15 cellular contexts compared by ENCODE assay signal in the genomic region with DNA sequence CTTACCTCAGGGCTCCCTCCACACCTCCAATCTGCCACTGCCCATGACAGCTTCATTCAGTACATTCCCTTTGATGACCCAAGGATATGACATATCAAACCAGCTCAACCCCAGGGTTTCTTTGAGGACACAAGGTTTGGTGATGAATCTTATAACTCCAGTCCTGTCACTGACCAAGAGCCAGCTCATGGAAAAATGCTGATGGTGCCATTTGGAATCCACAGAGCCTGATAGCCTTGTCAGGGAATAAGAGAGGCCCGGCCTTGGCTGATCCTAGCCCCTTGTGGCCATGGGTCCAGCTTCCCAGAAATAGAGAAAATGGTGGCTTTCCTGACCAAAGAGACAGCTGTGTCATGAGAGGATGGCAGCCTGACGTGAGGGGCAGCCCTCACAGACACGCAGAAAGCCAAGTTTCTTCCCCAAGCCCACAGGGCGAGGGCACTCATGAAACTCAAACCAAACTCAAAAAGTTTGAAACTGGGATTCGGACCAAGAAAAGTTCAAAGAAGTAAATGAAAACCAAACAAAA.
A peak's percentile ranks its signal among the peaks of the same experiment; 100 is the strongest.
DNase-seq lines count a peak whose midpoint lies in the region; ATAC-seq, FAIRE-seq and TF ChIP-seq lines count a peak whose summit lies in the region.
"Had no signal": no experiment of that assay in that cellular context is flagged by ENCODE, and none has a peak within 500 bp of the region (broad histone marks: within the 10 kb centered on the region; RNA-seq: fewer than 3 reads in every experiment).

No MANE protein-coding gene starts in this region.

- WGBS in H1 (ENCODE audit: extremely low coverage in 1 of 2, insufficient coverage in 1 of 2, insufficient read length in 1 of 2, insufficient replicate concordance in 2 of 2, low coverage in 1 of 2, low lambda C conversion rate in 2 of 2, missing lambda C conversion rate in 1 of 2), 2 experiments, result 91% methylated on average over 5 of the region's 5 CpGs; no CpG with 5 or more reads in 1 of the 2 experiments

- no peak overlapping the region for H3K56ac ChIP-seq in H1 (replicated peaks; ENCODE audit: insufficient read length, low read depth, low read length)

- peak overlapping the region; percentile 44 for H4K91ac ChIP-seq in H1 (replicated peaks; ENCODE audit: insufficient read length, low read length)

- CTCF ChIA-PET in H1 (lab: Charles Lee; ENCODE audit: partially characterized antibody), result interaction anchor here (1.1 to 1.6 kb wide), 2 partner anchors 10 to 83 kb away, joined by 3 to 4 read pairs; no protein-coding TSS in a partner anchor
- CTCF ChIA-PET in WTC11 (lab: Charles Lee), result interaction anchor here (1.3 to 1.7 kb wide), 2 partner anchors 9 to 149 kb away, joined by 3 to 4 read pairs; no protein-coding TSS in a partner anchor

- no peak for FAIRE-seq in H1 (lab: Jason Lieb, UNC)

- peaks cover 19% of the 10 kb centered on the region for H3K27me3 Mint-ChIP-seq in WTC11 (ENCODE audit: low read depth)
- H3K27me3 Mint-ChIP-seq in stimulated activated memory B cell treated with anti-CD40 and anti-IgM and Interleukin-4, amounts not matched to agents 10 μg/mL and 1 μg/mL and 100 μg/mL, for 72 hours, result peaks cover 36% of the 10 kb centered on the region

- H3K4me2 ChIP-seq in BLaER1 (peak overlapping the region; percentile 59; the same call in 1 of the 2 replicates), H1 (ENCODE audit: insufficient read depth in 1 of 2, low read depth in 2 of 2, low read length in 2 of 2) (no peak overlapping the region)
- H3K4me2 ChIP-seq: GM23338 had no signal

- no peak overlapping the region for H3K4me3 ChIP-seq in BLaER1
- H3K4me3 ChIP-seq in SJCRH30, result no peak overlapping the region
- H3K4me3 ChIP-seq in H1 (ENCODE audit: extremely low read depth in 1 of 4, insufficient read depth in 2 of 4, low read depth in 3 of 4, low read length in 4 of 4), result no peak overlapping the region
- H3K4me3 ChIP-seq: GM23338 had no signal

- H3K18ac ChIP-seq in H1 (ENCODE audit: extremely low read depth, low read length), result no peak overlapping the region; the same call in 1 of the 2 replicates

- no peaks in the 10 kb centered on the region for H3K9me3 ChIP-seq in BLaER1
- H3K9me3 ChIP-seq in SJCRH30 (replicated peaks), result no peaks in the 10 kb centered on the region
- H3K9me3 ChIP-seq in H1 (ENCODE audit: insufficient read depth in 2 of 2, low read depth in 1 of 2, low read length in 1 of 2), result no peaks in the 10 kb centered on the region
- H3K9me3 ChIP-seq: Caco-2 had no signal

- no peaks in the 10 kb centered on the region for H3K23me2 ChIP-seq in H1 (ENCODE audit: low read depth, low read length)

- TF ChIP-seq CTCF in H1 (IDR thresholded peaks at IDR 0.05; ENCODE audit: control extremely low read depth in 1 of 3, insufficient read depth in 1 of 3, low read depth in 1 of 3, low read length in 3 of 3) (no peak), WTC11 (IDR thresholded peaks at IDR 0.05) (no peak)

- H3K27me3 ChIP-seq in BLaER1 (no peaks in the 10 kb centered on the region), SJCRH30 (no peaks in the 10 kb centered on the region), H1 (replicated peaks in 1 of 4; ENCODE audit: control insufficient read depth in 3 of 4, extremely low read depth in 1 of 4, insufficient read depth in 3 of 4, low read length in 3 of 4) (no peaks in the 10 kb centered on the region; a peak in 1 of 7 replicates)

- TF ChIP-seq EP300 in H1 (IDR thresholded peaks at IDR 0.05; ENCODE audit: borderline replicate concordance in 1 of 2, low read depth in 2 of 2, low read length in 2 of 2), result no peak

- no peak overlapping the region for H3K27ac Mint-ChIP-seq in WTC11
- H3K27ac Mint-ChIP-seq in stimulated activated memory B cell treated with anti-CD40 and anti-IgM and Interleukin-4, amounts not matched to agents 10 μg/mL and 1 μg/mL and 100 μg/mL, for 72 hours, result no peak overlapping the region
- H3K27ac Mint-ChIP-seq: B cell; CD8-positive, alpha-beta memory T cell; GM23338; H9 had no signal

- no peak overlapping the region for H2AFZ ChIP-seq in H1 (ENCODE audit: low read length)

- H3K9ac ChIP-seq in BLaER1, result no peak overlapping the region
- no peak overlapping the region for H3K9ac ChIP-seq in H1 (replicated peaks in 1 of 4; ENCODE audit: extremely low read depth in 1 of 4, low read depth in 3 of 4, low read length in 3 of 4)

- TF ChIP-seq RAD21 in H1 (IDR thresholded peaks at IDR 0.05 in 1 of 2, conservative IDR thresholded peaks at IDR 0.05 in 1 of 2; ENCODE audit: low read depth in 2 of 2, low read length in 2 of 2), result no peak

- no peak overlapping the region for H4K8ac ChIP-seq in H1 (ENCODE audit: extremely low read depth, insufficient read depth, low read length)

- H2BK12ac ChIP-seq in H1 (ENCODE audit: low read depth, low read length), result peak overlapping the region; percentile 76; the same call in 1 of the 2 replicates

- H2BK15ac ChIP-seq in H1 (ENCODE audit: low read length), result no peak overlapping the region

- peak overlapping the region; percentile 96; the same call in 1 of the 2 replicates for H2BK20ac ChIP-seq in H1 (ENCODE audit: low read length)

- no peak overlapping the region for H2BK120ac ChIP-seq in H1 (replicated peaks; ENCODE audit: low read depth, low read length)

- no peak for TF ChIP-seq POLR2A in H1 (IDR thresholded peaks at IDR 0.05; ENCODE audit: control extremely low read depth in 1 of 2, low read depth in 2 of 2, low read length in 2 of 2)

- no peak overlapping the region for H2AK5ac ChIP-seq in H1 (ENCODE audit: low read depth, low read length)

- peaks cover 15% of the 10 kb centered on the region for H3K36me3 Mint-ChIP-seq in WTC11
- no peaks in the 10 kb centered on the region for H3K36me3 Mint-ChIP-seq in stimulated activated memory B cell treated with anti-CD40 and anti-IgM and Interleukin-4, amounts not matched to agents 10 μg/mL and 1 μg/mL and 100 μg/mL, for 72 hours
- H3K36me3 Mint-ChIP-seq: CD8-positive, alpha-beta memory T cell had no signal

- H3K27ac ChIP-seq in BLaER1 (no peak overlapping the region), SJCRH30 (0 out of 2 replicates have a peak overlapping the region, but pooled peaks have one; percentile 15), H1 (ENCODE audit: low read depth, low read length) (no peak overlapping the region)

- no peak overlapping the region for H3K4me3 Mint-ChIP-seq in WTC11
- H3K4me3 Mint-ChIP-seq in stimulated activated memory B cell treated with anti-CD40 and anti-IgM and Interleukin-4, amounts not matched to agents 10 μg/mL and 1 μg/mL and 100 μg/mL, for 72 hours, result no peak overlapping the region
- H3K4me3 Mint-ChIP-seq: B cell; CD8-positive, alpha-beta memory T cell; GM23338; H9 had no signal

- no peaks in the 10 kb centered on the region for H3K79me2 ChIP-seq in H1 (ENCODE audit: control insufficient read depth in 1 of 2, insufficient read depth in 2 of 2, low read length in 2 of 2)

- H4K5ac ChIP-seq in H1 (ENCODE audit: insufficient read length, low read depth, low read length), result no peak overlapping the region

- DNase-seq in SJCRH30 (peak; percentile 12 to 45), H1 (ENCODE audit: low read depth in 1 of 2, low spot score in 2 of 2) (no peak), myocyte (ENCODE audit: low read depth) (peak; percentile 29), WTC11 (ENCODE audit: low spot score) (no peak)
- no peak for DNase-seq in activated T-cell treated with anti-CD3 and anti-CD28 coated beads, Interleukin-2, amount 50 U/mL, for 1 hour
- DNase-seq: 8988T; Caco-2; CD8-positive, alpha-beta memory T cell; GF-D8; H9 had no signal

- POLR2A ChIA-PET in H1 (lab: Charles Lee; ENCODE audit: partially characterized antibody), result interaction anchor here (0.9 to 1.4 kb wide), 2 partner anchors 10 to 13 kb away, joined by 3 to 4 read pairs; no protein-coding TSS in a partner anchor
- POLR2A ChIA-PET in WTC11 (lab: Charles Lee), result no interaction called here

- peak overlapping the region; percentile 28 for H3K4ac ChIP-seq in H1 (replicated peaks; ENCODE audit: insufficient read length, low read depth, low read length)

- peaks cover 49% of the 10 kb centered on the region for H3K4me1 Mint-ChIP-seq in WTC11
- H3K4me1 Mint-ChIP-seq in stimulated activated memory B cell treated with anti-CD40 and anti-IgM and Interleukin-4, amounts not matched to agents 10 μg/mL and 1 μg/mL and 100 μg/mL, for 72 hours, result no peaks in the 10 kb centered on the region
- H3K4me1 Mint-ChIP-seq: B cell; CD8-positive, alpha-beta memory T cell had no signal

- ATAC-seq in GM21367 (IDR thresholded peaks at IDR 0.05; ENCODE audit: unreplicated experiment), result no peak
- ATAC-seq in WTC11, result no peak
- no peak for ATAC-seq in stimulated activated memory B cell treated with anti-CD40 and anti-IgM and Interleukin-4, amounts not matched to agents 10 μg/mL and 1 μg/mL and 100 μg/mL, for 72 hours
- ATAC-seq: GM23338 had no signal

- H3K4me1 ChIP-seq in BLaER1 (peaks cover 16% of the 10 kb centered on the region), SJCRH30 (peaks cover 6% of the 10 kb centered on the region; the same call in 1 of the 2 replicates), H1 (replicated peaks in 1 of 4; ENCODE audit: control insufficient read depth in 3 of 4, insufficient read depth in 4 of 4, low read length in 3 of 4) (peaks cover 0 to 3% (median 0%) of the 10 kb centered on the region in 4 experiments; a peak in 1 of 7 replicates)
- H3K4me1 ChIP-seq: Caco-2 had no signal

- H2BK5ac ChIP-seq in H1 (ENCODE audit: low read depth, low read length), result no peak overlapping the region

- H4K20me1 ChIP-seq in BLaER1 (no peaks in the 10 kb centered on the region), H1 (replicated peaks in 1 of 2; ENCODE audit: control insufficient read depth in 1 of 2, insufficient read depth in 2 of 2, low read length in 2 of 2) (no peaks in the 10 kb centered on the region)

- no peaks in the 10 kb centered on the region for H3K79me1 ChIP-seq in H1 (ENCODE audit: low read depth, low read length)

- no peak overlapping the region for H3K14ac ChIP-seq in H1 (ENCODE audit: insufficient read length)

- H3K36me3 ChIP-seq in BLaER1 (no peaks in the 10 kb centered on the region), SJCRH30 (no peaks in the 10 kb centered on the region), H1 (ENCODE audit: control insufficient read depth in 2 of 4, insufficient read depth in 4 of 4, low read length in 3 of 4) (no peaks in the 10 kb centered on the region)

- peaks cover 17% of the 10 kb centered on the region for H3K9me3 Mint-ChIP-seq in WTC11
- H3K9me3 Mint-ChIP-seq in stimulated activated memory B cell treated with anti-CD40 and anti-IgM and Interleukin-4, amounts not matched to agents 10 μg/mL and 1 μg/mL and 100 μg/mL, for 72 hours, result no peaks in the 10 kb centered on the region
- H3K9me3 Mint-ChIP-seq: CD8-positive, alpha-beta memory T cell; H9 had no signal

- H3K23ac ChIP-seq in H1 (ENCODE audit: insufficient read length), result no peak overlapping the region

Comparison
In these comparisons a context has a peak if more than half of its experiments do, and no peak if none do; other contexts are left out.
1. DNase-seq: peak in SJCRH30 (2 of 2) and myocyte (single experiment); none in H1 (0 of 2), activated T-cell treated with anti-CD3 and anti-CD28 coated beads, Interleukin-2, amount 50 U/mL, for 1 hour (single experiment) and WTC11 (single experiment).